ENCODE assay signal across 1 cellular context in the genomic region with DNA sequence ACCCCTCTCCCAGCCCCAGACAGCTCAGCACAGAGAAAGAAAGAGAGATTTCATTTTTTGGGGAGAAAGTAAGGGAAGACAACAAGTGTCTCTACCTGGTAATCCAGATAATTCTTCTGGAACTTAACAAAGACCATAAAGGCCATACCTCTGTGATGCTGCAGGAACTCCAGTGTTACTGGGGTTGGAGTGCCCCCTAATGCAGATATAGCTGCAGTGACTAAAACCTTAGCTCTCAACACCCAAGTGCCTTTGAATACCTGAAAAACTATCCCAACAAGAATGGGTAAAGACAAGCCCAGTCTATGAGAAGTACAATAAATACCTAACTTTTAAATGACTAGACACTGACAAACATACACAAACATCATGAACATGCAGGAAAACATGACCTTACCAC.
TF ChIP-seq lines count a peak whose summit lies in the region.

No MANE protein-coding gene starts in this region.

TF ChIP-seq in HCT116, 20 proteins besides CTCF, POLR2A, EP300 and RAD21 (continued from another document):
- TF ChIP-seq, protein P1, sequence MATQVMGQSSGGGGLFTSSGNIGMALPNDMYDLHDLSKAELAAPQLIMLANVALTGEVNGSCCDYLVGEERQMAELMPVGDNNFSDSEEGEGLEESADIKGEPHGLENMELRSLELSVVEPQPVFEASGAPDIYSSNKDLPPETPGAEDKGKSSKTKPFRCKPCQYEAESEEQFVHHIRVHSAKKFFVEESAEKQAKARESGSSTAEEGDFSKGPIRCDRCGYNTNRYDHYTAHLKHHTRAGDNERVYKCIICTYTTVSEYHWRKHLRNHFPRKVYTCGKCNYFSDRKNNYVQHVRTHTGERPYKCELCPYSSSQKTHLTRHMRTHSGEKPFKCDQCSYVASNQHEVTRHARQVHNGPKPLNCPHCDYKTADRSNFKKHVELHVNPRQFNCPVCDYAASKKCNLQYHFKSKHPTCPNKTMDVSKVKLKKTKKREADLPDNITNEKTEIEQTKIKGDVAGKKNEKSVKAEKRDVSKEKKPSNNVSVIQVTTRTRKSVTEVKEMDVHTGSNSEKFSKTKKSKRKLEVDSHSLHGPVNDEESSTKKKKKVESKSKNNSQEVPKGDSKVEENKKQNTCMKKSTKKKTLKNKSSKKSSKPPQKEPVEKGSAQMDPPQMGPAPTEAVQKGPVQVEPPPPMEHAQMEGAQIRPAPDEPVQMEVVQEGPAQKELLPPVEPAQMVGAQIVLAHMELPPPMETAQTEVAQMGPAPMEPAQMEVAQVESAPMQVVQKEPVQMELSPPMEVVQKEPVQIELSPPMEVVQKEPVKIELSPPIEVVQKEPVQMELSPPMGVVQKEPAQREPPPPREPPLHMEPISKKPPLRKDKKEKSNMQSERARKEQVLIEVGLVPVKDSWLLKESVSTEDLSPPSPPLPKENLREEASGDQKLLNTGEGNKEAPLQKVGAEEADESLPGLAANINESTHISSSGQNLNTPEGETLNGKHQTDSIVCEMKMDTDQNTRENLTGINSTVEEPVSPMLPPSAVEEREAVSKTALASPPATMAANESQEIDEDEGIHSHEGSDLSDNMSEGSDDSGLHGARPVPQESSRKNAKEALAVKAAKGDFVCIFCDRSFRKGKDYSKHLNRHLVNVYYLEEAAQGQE (IDR thresholded peaks at IDR 0.05; ENCODE audit: low read depth) = no peak
- no peak for TF ChIP-seq ZFX (IDR thresholded peaks at IDR 0.05)
- TF ChIP-seq ZNF274 (IDR thresholded peaks at IDR 0.05; ENCODE audit: low read depth, low read length) = no peak
- TF ChIP-seq, protein P2, sequence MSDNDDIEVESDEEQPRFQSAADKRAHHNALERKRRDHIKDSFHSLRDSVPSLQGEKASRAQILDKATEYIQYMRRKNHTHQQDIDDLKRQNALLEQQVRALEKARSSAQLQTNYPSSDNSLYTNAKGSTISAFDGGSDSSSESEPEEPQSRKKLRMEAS (IDR thresholded peaks at IDR 0.05) = no peak
- TF ChIP-seq CEBPB (IDR thresholded peaks at IDR 0.05; ENCODE audit: low read depth) = no peak
- TF ChIP-seq EGR1 (IDR thresholded peaks at IDR 0.05; ENCODE audit: low read depth) = no peak
- no peak for TF ChIP-seq CBX3 (IDR thresholded peaks at IDR 0.05; ENCODE audit: low read depth)
- TF ChIP-seq EZH2 (IDR thresholded peaks at IDR 0.05) = no peak
- no peak for TF ChIP-seq POLR2AphosphoS5 (IDR thresholded peaks at IDR 0.05; ENCODE audit: low read depth, low read length)
- no peak for TF ChIP-seq SRF (IDR thresholded peaks at IDR 0.05; ENCODE audit: low read depth)
- TF ChIP-seq FOSL1 (IDR thresholded peaks at IDR 0.05; ENCODE audit: low read depth) = no peak
- TF ChIP-seq, protein P3, sequence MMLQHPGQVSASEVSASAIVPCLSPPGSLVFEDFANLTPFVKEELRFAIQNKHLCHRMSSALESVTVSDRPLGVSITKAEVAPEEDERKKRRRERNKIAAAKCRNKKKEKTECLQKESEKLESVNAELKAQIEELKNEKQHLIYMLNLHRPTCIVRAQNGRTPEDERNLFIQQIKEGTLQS (IDR thresholded peaks at IDR 0.05) = no peak
- TF ChIP-seq SIN3A (IDR thresholded peaks at IDR 0.05; ENCODE audit: low read depth) = no peak
